Comparison of ENCODE assay signal across 1 cellular context in the genomic region with DNA sequence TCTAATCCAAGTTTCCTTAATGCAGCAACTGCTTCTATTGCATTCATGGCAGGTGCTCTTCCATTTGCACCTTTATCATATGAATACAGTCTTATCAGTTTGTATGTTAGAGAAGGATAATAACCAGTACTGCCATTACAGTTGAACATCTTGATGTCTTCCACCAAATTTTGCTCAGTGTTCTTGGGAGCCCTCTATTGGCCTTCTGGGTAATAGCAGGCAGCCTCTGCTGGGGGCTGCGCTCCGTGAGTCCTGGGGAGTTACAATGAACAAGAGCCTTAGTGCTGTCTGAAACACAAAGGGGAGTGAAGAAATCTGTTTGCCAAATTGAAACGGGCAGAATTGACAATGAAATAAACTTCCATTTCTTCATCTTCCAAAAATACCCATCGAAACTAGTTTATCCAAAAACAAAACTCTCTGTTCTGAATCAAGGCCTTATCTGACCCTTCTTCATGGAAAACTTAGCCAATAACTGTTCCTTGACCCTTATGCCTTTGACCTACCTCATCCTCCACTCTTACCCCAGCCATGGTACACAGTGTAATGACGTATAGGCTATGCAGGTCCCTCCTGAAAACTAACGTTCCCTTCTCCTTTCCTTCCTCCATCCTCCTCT.
TF ChIP-seq lines count a peak whose summit lies in the region.

No MANE protein-coding gene starts in this region.

TF ChIP-seq in WTC11, 78 proteins besides CTCF, POLR2A, EP300 and RAD21 (continued from another document):
- TF ChIP-seq, protein P1, sequence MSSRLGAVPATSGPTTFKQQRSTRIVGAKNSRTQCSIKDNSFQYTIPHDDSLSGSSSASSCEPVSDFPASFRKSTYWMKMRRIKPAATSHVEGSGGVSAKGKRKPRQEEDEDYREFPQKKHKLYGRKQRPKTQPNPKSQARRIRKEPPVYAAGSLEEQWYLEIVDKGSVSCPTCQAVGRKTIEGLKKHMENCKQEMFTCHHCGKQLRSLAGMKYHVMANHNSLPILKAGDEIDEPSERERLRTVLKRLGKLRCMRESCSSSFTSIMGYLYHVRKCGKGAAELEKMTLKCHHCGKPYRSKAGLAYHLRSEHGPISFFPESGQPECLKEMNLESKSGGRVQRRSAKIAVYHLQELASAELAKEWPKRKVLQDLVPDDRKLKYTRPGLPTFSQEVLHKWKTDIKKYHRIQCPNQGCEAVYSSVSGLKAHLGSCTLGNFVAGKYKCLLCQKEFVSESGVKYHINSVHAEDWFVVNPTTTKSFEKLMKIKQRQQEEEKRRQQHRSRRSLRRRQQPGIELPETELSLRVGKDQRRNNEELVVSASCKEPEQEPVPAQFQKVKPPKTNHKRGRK (CRISPR knock-in tag; IDR thresholded peaks at IDR 0.05; ENCODE audit: borderline replicate concordance): no peak
- TF ChIP-seq, protein P2, sequence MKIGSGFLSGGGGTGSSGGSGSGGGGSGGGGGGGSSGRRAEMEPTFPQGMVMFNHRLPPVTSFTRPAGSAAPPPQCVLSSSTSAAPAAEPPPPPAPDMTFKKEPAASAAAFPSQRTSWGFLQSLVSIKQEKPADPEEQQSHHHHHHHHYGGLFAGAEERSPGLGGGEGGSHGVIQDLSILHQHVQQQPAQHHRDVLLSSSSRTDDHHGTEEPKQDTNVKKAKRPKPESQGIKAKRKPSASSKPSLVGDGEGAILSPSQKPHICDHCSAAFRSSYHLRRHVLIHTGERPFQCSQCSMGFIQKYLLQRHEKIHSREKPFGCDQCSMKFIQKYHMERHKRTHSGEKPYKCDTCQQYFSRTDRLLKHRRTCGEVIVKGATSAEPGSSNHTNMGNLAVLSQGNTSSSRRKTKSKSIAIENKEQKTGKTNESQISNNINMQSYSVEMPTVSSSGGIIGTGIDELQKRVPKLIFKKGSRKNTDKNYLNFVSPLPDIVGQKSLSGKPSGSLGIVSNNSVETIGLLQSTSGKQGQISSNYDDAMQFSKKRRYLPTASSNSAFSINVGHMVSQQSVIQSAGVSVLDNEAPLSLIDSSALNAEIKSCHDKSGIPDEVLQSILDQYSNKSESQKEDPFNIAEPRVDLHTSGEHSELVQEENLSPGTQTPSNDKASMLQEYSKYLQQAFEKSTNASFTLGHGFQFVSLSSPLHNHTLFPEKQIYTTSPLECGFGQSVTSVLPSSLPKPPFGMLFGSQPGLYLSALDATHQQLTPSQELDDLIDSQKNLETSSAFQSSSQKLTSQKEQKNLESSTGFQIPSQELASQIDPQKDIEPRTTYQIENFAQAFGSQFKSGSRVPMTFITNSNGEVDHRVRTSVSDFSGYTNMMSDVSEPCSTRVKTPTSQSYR (CRISPR knock-in tag; IDR thresholded peaks at IDR 0.05): no peak
- no peak for TF ChIP-seq ZNF317 (CRISPR knock-in tag; IDR thresholded peaks at IDR 0.05; ENCODE audit: borderline replicate concordance, low read depth)
- no peak for TF ChIP-seq NFE2L1 (CRISPR knock-in tag; IDR thresholded peaks at IDR 0.05)
- no peak for TF ChIP-seq NR3C1 (CRISPR knock-in tag; conservative IDR thresholded peaks at IDR 0.05; ENCODE audit: low read depth)
- TF ChIP-seq, protein P3, sequence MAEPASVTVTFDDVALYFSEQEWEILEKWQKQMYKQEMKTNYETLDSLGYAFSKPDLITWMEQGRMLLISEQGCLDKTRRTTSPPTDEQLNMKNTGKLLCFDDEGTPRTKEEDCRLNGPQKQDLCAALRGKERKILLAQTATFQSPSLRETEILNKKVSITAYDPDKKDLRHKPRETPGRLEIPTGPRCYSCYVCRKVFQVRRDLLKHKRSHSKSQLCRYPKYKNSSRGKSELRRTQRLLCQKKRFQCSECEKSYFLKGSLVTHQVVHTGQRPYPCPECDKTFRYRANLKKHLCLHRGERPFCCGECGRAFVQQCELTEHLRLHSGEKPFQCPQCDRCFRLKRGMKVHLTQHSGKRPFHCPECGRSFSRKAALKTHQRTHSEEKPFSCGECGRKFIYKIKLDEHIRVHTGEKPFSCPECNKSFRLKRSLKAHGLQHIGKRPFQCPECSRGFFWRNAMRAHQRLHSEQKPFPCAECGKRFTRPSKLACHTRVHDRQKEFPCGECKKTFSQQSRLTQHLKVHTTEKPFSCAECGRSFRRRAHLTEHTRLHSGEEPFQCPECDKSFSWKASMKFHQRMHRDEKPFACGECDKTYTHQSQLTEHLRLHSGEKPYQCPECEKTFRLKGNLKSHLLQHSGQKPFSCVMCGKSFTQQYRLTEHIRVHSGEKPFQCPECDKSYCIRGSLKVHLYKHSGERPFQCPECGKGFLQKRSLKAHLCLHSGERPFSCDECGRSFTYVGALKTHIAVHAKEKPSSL (CRISPR knock-in tag; conservative IDR thresholded peaks at IDR 0.05): no peak
- TF ChIP-seq CBFB (CRISPR knock-in tag; IDR thresholded peaks at IDR 0.05; ENCODE audit: low read depth): no peak
- TF ChIP-seq, protein P4, sequence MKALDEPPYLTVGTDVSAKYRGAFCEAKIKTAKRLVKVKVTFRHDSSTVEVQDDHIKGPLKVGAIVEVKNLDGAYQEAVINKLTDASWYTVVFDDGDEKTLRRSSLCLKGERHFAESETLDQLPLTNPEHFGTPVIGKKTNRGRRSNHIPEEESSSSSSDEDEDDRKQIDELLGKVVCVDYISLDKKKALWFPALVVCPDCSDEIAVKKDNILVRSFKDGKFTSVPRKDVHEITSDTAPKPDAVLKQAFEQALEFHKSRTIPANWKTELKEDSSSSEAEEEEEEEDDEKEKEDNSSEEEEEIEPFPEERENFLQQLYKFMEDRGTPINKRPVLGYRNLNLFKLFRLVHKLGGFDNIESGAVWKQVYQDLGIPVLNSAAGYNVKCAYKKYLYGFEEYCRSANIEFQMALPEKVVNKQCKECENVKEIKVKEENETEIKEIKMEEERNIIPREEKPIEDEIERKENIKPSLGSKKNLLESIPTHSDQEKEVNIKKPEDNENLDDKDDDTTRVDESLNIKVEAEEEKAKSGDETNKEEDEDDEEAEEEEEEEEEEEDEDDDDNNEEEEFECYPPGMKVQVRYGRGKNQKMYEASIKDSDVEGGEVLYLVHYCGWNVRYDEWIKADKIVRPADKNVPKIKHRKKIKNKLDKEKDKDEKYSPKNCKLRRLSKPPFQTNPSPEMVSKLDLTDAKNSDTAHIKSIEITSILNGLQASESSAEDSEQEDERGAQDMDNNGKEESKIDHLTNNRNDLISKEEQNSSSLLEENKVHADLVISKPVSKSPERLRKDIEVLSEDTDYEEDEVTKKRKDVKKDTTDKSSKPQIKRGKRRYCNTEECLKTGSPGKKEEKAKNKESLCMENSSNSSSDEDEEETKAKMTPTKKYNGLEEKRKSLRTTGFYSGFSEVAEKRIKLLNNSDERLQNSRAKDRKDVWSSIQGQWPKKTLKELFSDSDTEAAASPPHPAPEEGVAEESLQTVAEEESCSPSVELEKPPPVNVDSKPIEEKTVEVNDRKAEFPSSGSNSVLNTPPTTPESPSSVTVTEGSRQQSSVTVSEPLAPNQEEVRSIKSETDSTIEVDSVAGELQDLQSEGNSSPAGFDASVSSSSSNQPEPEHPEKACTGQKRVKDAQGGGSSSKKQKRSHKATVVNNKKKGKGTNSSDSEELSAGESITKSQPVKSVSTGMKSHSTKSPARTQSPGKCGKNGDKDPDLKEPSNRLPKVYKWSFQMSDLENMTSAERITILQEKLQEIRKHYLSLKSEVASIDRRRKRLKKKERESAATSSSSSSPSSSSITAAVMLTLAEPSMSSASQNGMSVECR (CRISPR knock-in tag; IDR thresholded peaks at IDR 0.05; ENCODE audit: borderline replicate concordance): no peak
